Comparison of ENCODE assay signal across 1 cellular context in genomic region chr12:120172053-120172452, GRCh38.
TF ChIP-seq lines count a peak whose summit lies in the region.

No MANE protein-coding gene starts in this region.

TF ChIP-seq in GM23338, 12 proteins besides CTCF, POLR2A, EP300 and RAD21 (continued from another document):
- TF ChIP-seq REST (IDR thresholded peaks at IDR 0.05; ENCODE audit: unreplicated experiment) (no peak), POLR2AphosphoS5 (IDR thresholded peaks at IDR 0.05; ENCODE audit: low read depth) (no peak), CREB1 (CRISPR knock-in tag; IDR thresholded peaks at IDR 0.05; ENCODE audit: low read depth) (no peak), NANOG (IDR thresholded peaks at IDR 0.05; ENCODE audit: borderline replicate concordance) (no peak), ETS1 (IDR thresholded peaks at IDR 0.05) (no peak), ZNF331 (CRISPR knock-in tag; IDR thresholded peaks at IDR 0.05; ENCODE audit: low read depth) (no peak), ZNF114 (CRISPR knock-in tag; IDR thresholded peaks at IDR 0.05) (no peak), JUNB (IDR thresholded peaks at IDR 0.05; ENCODE audit: unreplicated experiment) (no peak), EZH2phosphoT487 (IDR thresholded peaks at IDR 0.05; ENCODE audit: unreplicated experiment) (no peak)
- TF ChIP-seq, protein P1, sequence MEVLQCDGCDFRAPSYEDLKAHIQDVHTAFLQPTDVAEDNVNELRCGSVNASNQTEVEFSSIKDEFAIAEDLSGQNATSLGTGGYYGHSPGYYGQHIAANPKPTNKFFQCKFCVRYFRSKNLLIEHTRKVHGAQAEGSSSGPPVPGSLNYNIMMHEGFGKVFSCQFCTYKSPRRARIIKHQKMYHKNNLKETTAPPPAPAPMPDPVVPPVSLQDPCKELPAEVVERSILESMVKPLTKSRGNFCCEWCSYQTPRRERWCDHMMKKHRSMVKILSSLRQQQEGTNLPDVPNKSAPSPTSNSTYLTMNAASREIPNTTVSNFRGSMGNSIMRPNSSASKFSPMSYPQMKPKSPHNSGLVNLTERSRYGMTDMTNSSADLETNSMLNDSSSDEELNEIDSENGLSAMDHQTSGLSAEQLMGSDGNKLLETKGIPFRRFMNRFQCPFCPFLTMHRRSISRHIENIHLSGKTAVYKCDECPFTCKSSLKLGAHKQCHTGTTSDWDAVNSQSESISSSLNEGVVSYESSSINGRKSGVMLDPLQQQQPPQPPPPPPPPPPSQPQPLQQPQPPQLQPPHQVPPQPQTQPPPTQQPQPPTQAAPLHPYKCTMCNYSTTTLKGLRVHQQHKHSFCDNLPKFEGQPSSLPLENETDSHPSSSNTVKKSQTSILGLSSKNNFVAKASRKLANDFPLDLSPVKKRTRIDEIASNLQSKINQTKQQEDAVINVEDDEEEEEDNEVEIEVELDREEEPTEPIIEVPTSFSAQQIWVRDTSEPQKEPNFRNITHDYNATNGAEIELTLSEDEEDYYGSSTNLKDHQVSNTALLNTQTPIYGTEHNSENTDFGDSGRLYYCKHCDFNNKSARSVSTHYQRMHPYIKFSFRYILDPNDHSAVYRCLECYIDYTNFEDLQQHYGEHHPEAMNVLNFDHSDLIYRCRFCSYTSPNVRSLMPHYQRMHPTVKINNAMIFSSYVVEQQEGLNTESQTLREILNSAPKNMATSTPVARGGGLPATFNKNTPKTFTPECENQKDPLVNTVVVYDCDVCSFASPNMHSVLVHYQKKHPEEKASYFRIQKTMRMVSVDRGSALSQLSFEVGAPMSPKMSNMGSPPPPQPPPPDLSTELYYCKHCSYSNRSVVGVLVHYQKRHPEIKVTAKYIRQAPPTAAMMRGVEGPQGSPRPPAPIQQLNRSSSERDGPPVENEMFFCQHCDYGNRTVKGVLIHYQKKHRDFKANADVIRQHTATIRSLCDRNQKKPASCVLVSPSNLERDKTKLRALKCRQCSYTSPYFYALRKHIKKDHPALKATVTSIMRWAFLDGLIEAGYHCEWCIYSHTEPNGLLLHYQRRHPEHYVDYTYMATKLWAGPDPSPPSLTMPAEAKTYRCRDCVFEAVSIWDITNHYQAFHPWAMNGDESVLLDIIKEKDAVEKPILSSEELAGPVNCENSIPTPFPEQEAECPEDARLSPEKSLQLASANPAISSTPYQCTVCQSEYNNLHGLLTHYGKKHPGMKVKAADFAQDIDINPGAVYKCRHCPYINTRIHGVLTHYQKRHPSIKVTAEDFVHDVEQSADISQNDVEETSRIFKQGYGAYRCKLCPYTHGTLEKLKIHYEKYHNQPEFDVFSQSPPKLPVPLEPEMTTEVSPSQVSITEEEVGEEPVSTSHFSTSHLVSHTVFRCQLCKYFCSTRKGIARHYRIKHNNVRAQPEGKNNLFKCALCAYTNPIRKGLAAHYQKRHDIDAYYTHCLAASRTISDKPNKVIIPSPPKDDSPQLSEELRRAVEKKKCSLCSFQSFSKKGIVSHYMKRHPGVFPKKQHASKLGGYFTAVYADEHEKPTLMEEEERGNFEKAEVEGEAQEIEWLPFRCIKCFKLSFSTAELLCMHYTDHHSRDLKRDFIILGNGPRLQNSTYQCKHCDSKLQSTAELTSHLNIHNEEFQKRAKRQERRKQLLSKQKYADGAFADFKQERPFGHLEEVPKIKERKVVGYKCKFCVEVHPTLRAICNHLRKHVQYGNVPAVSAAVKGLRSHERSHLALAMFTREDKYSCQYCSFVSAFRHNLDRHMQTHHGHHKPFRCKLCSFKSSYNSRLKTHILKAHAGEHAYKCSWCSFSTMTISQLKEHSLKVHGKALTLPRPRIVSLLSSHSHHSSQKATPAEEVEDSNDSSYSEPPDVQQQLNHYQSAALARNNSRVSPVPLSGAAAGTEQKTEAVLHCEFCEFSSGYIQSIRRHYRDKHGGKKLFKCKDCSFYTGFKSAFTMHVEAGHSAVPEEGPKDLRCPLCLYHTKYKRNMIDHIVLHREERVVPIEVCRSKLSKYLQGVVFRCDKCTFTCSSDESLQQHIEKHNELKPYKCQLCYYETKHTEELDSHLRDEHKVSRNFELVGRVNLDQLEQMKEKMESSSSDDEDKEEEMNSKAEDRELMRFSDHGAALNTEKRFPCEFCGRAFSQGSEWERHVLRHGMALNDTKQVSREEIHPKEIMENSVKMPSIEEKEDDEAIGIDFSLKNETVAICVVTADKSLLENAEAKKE (CRISPR knock-in tag; IDR thresholded peaks at IDR 0.05), result no peak
